Comparison of ENCODE assay signal across 24 cellular contexts in the genomic region with DNA sequence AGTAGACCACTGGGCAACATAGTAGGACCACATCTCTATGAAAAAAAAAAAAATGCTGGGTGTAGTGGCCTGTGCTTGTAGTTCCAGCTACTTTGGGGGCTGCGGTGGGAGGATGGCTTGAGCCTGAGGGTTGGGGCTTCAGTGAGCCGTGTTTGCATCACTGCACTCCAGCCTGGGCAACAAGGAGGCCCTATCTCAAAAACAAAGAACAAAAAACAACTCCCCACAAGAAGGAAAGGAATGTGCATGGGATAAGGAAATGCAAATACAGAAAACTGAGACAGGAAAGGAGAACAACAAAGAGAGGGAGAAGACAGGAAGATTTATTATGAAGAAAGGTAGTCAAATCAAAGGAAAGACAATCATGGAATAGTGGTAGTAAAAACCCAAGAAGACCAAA.
DNase-seq lines count a peak whose midpoint lies in the region; ATAC-seq, FAIRE-seq and TF ChIP-seq lines count a peak whose summit lies in the region.
"Had no signal": no experiment of that assay in that cellular context is flagged by ENCODE, and none has a peak within 500 bp of the region (broad histone marks: within the 10 kb centered on the region; RNA-seq: fewer than 3 reads in every experiment).

No MANE protein-coding gene starts in this region.

- H3K9me1 ChIP-seq in endothelial cell of umbilical vein (replicated peaks; ENCODE audit: control insufficient read depth, extremely low read depth, insufficient read depth, low read length): no peaks in the 10 kb centered on the region

- peak overlapping the region; percentile 33 for H3K9ac ChIP-seq in endothelial cell of umbilical vein (replicated peaks; ENCODE audit: extremely low read depth, insufficient read depth, low read length)

- H3K27ac Mint-ChIP-seq in nephron progenitor cell: peak overlapping the region; percentile 82
- H3K27ac Mint-ChIP-seq: activated CD4-positive, alpha-beta T cell treated with anti-CD3 and anti-CD28 coated beads, Interleukin-2, amount 10 ng/mL, durations not matched to agents 24 days and 14 days; activated naive CD4-positive, alpha-beta T cell treated with anti-CD3 and anti-CD28 coated beads, Interleukin-2, amount 10 ng/mL, durations not matched to agents 7 days and 5 days; B cell had no signal

- H3K27me3 ChIP-seq in SJCRH30 (no peaks in the 10 kb centered on the region), endothelial cell of umbilical vein (ENCODE audit: control insufficient read depth in 2 of 2, insufficient read depth in 2 of 2, low read length in 2 of 2) (no peaks in the 10 kb centered on the region)
- H3K27me3 ChIP-seq: foreskin keratinocyte, sigmoid colon had no signal

- FAIRE-seq in endothelial cell of umbilical vein (lab: Jason Lieb, UNC): peak; percentile 26
- FAIRE-seq: A204.1, GM12891, GM19239, keratinocyte had no signal

- dilution Hi-C loops in endothelial cell of umbilical vein (cut with MboI; ENCODE audit: extremely low pct_ligation_motif_present, low sequenced_read_pairs): no loop called here

- H3K4me2 ChIP-seq in endothelial cell of umbilical vein (ENCODE audit: insufficient read depth, low read length): peak overlapping the region; percentile 36

- no peak for TF ChIP-seq POLR2A in endothelial cell of umbilical vein (IDR thresholded peaks at IDR 0.05; ENCODE audit: low read depth, low read length)

- peaks cover 28% of the 10 kb centered on the region for H3K4me1 Mint-ChIP-seq in nephron progenitor cell
- H3K4me1 Mint-ChIP-seq: activated CD4-positive, alpha-beta T cell treated with anti-CD3 and anti-CD28 coated beads, Interleukin-2, amount 10 ng/mL, durations not matched to agents 24 days and 14 days; activated naive CD4-positive, alpha-beta T cell treated with anti-CD3 and anti-CD28 coated beads, Interleukin-2, amount 10 ng/mL, durations not matched to agents 7 days and 5 days; B cell had no signal

- H3K79me2 ChIP-seq in endothelial cell of umbilical vein (ENCODE audit: control insufficient read depth, insufficient read depth, low read length): no peaks in the 10 kb centered on the region

- no peaks in the 10 kb centered on the region for H4K20me1 ChIP-seq in endothelial cell of umbilical vein (replicated peaks; ENCODE audit: control insufficient read depth, extremely low read depth, insufficient read depth, low read length)

- DNase-seq in ELF-1 (ENCODE audit: low read depth, low spot score): peak; percentile 16
- DNase-seq in SJCRH30: no peak
- DNase-seq in endothelial cell of umbilical vein (ENCODE audit: low read depth, low spot score): no peak
- no peak for DNase-seq in nephron progenitor cell
- DNase-seq in KG1 (lab: John Stamatoyannopoulos, UW): no peak
- DNase-seq in NCI-H187 (lab: John Stamatoyannopoulos, UW): no peak
- no peak for DNase-seq in NCI-H1694 (lab: John Stamatoyannopoulos, UW)
- DNase-seq: activated CD4-positive, alpha-beta T cell treated with anti-CD3 and anti-CD28 coated beads, Interleukin-2, amount 10 ng/mL, durations not matched to agents 24 days and 14 days; activated naive CD4-positive, alpha-beta T cell treated with anti-CD3 and anti-CD28 coated beads, Interleukin-2, amount 10 ng/mL, durations not matched to agents 7 days and 5 days; activated T-cell treated with anti-CD3 and anti-CD28 coated beads, Interleukin-2, amount 50 U/mL, for 72 hours; central memory CD4-positive, alpha-beta T cell; DND-41; erythroblast; foreskin keratinocyte; NCI-H2171; sigmoid colon; T-helper 1 cell had no signal

- H3K36me3 Mint-ChIP-seq in nephron progenitor cell (ENCODE audit: low read depth): no peaks in the 10 kb centered on the region
- H3K36me3 Mint-ChIP-seq: activated naive CD4-positive, alpha-beta T cell treated with anti-CD3 and anti-CD28 coated beads, Interleukin-2, amount 10 ng/mL, durations not matched to agents 7 days and 5 days had no signal

- H3K27ac ChIP-seq in SJCRH30 (peak overlapping the region; percentile 30; the same call in 1 of the 2 replicates), endothelial cell of umbilical vein (ENCODE audit: insufficient read depth, low read depth, low read length) (peak overlapping the region; percentile 84)
- H3K27ac ChIP-seq: foreskin keratinocyte, sigmoid colon had no signal

- H3K27me3 Mint-ChIP-seq in nephron progenitor cell (ENCODE audit: low read depth, poor library complexity): no peaks in the 10 kb centered on the region
- H3K27me3 Mint-ChIP-seq: activated CD4-positive, alpha-beta T cell treated with anti-CD3 and anti-CD28 coated beads, Interleukin-2, amount 10 ng/mL, durations not matched to agents 24 days and 14 days; activated naive CD4-positive, alpha-beta T cell treated with anti-CD3 and anti-CD28 coated beads, Interleukin-2, amount 10 ng/mL, durations not matched to agents 7 days and 5 days; B cell had no signal

- intact Hi-C loops in endothelial cell of umbilical vein (cut with micrococcal nuclease): loop anchor here (1.0 to 2.0 kb wide), 4 partner anchors 25 to 86 kb away; no protein-coding TSS in a partner anchor

- CTCF ChIA-PET in endothelial cell of umbilical vein (lab: Charles Lee): interaction anchor here (1.1 to 1.4 kb wide), 2 partner anchors 20 to 25 kb away, joined by 4 to 5 read pairs; no protein-coding TSS in a partner anchor

- POLR2A ChIA-PET in endothelial cell of umbilical vein (lab: Charles Lee): no interaction called here

- H3K36me3 ChIP-seq in SJCRH30 (no peaks in the 10 kb centered on the region), endothelial cell of umbilical vein (ENCODE audit: control insufficient read depth in 2 of 2, extremely low read depth in 1 of 2, insufficient read depth in 2 of 2, low read length in 2 of 2) (no peaks in the 10 kb centered on the region)
- H3K36me3 ChIP-seq: sigmoid colon had no signal

- no peak for ATAC-seq in HG03354 (IDR thresholded peaks at IDR 0.05; ENCODE audit: poor library complexity, severe bottlenecking, unreplicated experiment)
- ATAC-seq: activated T-cell treated with anti-CD3 and anti-CD28 coated beads, Interleukin-2, amount 50 U/mL, for 72 hours had no signal

- TF ChIP-seq CTCF in endothelial cell of umbilical vein (IDR thresholded peaks at IDR 0.05; ENCODE audit: extremely low read depth in 1 of 2, insufficient read depth in 1 of 2, low read depth in 1 of 2, low read length in 2 of 2): no peak
- no peak for TF ChIP-seq CTCF in nephron progenitor cell (IDR thresholded peaks at IDR 0.05)

- H3K9me3 Mint-ChIP-seq in nephron progenitor cell: peaks cover 7% of the 10 kb centered on the region
- H3K9me3 Mint-ChIP-seq: activated CD4-positive, alpha-beta T cell treated with anti-CD3 and anti-CD28 coated beads, Interleukin-2, amount 10 ng/mL, durations not matched to agents 24 days and 14 days had no signal

- H3K4me3 ChIP-seq in SJCRH30 (no peak overlapping the region), endothelial cell of umbilical vein (replicated peaks in 1 of 3; ENCODE audit: insufficient read depth in 1 of 3, low read depth in 1 of 3, low read length in 3 of 3) (no peak overlapping the region)
- H3K4me3 ChIP-seq: lung, sigmoid colon had no signal

- no peak overlapping the region for H2AFZ ChIP-seq in endothelial cell of umbilical vein (ENCODE audit: low read depth, low read length)

- no peak overlapping the region for H3K4me3 Mint-ChIP-seq in nephron progenitor cell
- H3K4me3 Mint-ChIP-seq: activated CD4-positive, alpha-beta T cell treated with anti-CD3 and anti-CD28 coated beads, Interleukin-2, amount 10 ng/mL, durations not matched to agents 24 days and 14 days; activated naive CD4-positive, alpha-beta T cell treated with anti-CD3 and anti-CD28 coated beads, Interleukin-2, amount 10 ng/mL, durations not matched to agents 7 days and 5 days; activated T-cell treated with anti-CD3 and anti-CD28 coated beads, Interleukin-2, amount 50 U/mL, for 72 hours; B cell had no signal

- H3K9me3 ChIP-seq in SJCRH30 (replicated peaks) (no peaks in the 10 kb centered on the region), endothelial cell of umbilical vein (replicated peaks; ENCODE audit: control insufficient read depth, insufficient read depth, low read length) (no peaks in the 10 kb centered on the region)

- no TSS peak for BruUV-seq in endothelial cell of umbilical vein (replicated peaks; lab: Mats Ljungman, UMichigan)

- H3K4me1 ChIP-seq in SJCRH30 (peaks cover 3% of the 10 kb centered on the region), endothelial cell of umbilical vein (ENCODE audit: control insufficient read depth, extremely low read depth, insufficient read depth, low read length) (peaks cover 43% of the 10 kb centered on the region)
- H3K4me1 ChIP-seq: foreskin keratinocyte, sigmoid colon had no signal

TF ChIP-seq in endothelial cell of umbilical vein, 7 proteins besides CTCF, POLR2A, EP300 and RAD21:
- TF ChIP-seq JUN (IDR thresholded peaks at IDR 0.05; ENCODE audit: borderline replicate concordance, insufficient read depth, insufficient read length, low read depth) (no peak), FOS (IDR thresholded peaks at IDR 0.05; ENCODE audit: borderline replicate concordance, insufficient read depth, low read length) (no peak), GATA2 (IDR thresholded peaks at IDR 0.05; ENCODE audit: insufficient read depth, insufficient read length, low read depth, low read length) (no peak), EZH2 (IDR thresholded peaks at IDR 0.05; ENCODE audit: borderline replicate concordance, low read depth, low read length, severe bottlenecking) (no peak), POLR2AphosphoS5 (IDR thresholded peaks at IDR 0.05; ENCODE audit: insufficient read depth, low read depth, low read length) (no peak), MYC (IDR thresholded peaks at IDR 0.05; ENCODE audit: low read depth, low read length) (no peak)
- TF ChIP-seq, protein P1, sequence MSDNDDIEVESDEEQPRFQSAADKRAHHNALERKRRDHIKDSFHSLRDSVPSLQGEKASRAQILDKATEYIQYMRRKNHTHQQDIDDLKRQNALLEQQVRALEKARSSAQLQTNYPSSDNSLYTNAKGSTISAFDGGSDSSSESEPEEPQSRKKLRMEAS (IDR thresholded peaks at IDR 0.05; ENCODE audit: insufficient read depth, insufficient read length): no peak
